In the genomic region with DNA sequence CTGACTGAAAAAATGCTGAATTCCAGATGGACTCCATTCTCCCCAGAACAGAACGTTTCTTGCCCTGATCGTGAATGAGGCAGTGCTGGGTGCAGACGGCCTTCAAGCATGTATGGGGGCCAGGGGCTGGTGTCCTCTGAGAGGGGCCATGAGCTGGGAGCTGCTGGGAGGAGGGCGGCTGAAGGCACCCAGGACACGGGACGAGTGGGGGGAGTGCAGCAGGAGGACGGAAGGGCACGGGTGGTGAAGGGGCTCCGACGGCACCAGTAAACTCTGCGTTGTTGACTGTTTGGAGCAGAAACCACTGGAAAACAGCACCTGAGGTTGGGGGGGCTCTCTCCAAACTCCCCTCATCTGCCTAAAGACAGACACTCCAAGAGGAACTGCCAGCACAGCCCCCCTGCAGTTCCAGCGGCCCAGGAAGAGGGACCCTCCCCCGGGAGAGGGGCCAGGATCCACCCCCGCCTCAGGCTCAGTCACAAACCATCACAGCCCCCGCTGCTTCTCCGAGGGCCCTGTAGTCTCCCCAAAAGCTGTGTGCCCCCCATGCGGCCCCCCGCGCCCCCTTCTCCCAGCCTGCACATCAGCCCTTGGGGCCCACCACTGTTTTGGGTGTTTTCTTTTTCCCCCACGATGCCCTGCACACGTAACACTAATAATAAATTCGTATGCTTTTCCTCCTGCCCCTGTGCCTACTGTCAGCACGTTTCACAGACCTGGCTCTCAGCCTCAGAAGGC, we compare ENCODE assay signal across 1 cellular context.
TF ChIP-seq lines count a peak whose summit lies in the region.

No MANE protein-coding gene starts in this region.

TF ChIP-seq in HEK293, 187 proteins besides CTCF, POLR2A, EP300 and RAD21 (continued from another document):
- 0 out of 2 replicates have a peak, but pooled peaks have one; percentile 16 for TF ChIP-seq PRDM10 (tag by site-specific recombination; IDR thresholded peaks at IDR 0.05)
